Comparison of ENCODE assay signal across 7 cellular contexts in genomic region chr3:42880601-42881451, GRCh38. TPM values are rescaled to one million over a fixed set of nuclear protein-coding genes. Genes with fewer than 3 reads are reported as not detected.
DNase-seq lines count a peak whose midpoint lies in the region; ATAC-seq, FAIRE-seq and TF ChIP-seq lines count a peak whose summit lies in the region.

No MANE protein-coding gene starts in this region.

- no peaks in the 10 kb centered on the region for H3K79me2 ChIP-seq in GM12878 (ENCODE audit: control insufficient read depth, insufficient read depth, low read length)

- peak; percentile 97 for ATAC-seq in GM18502 (IDR thresholded peaks at IDR 0.05; ENCODE audit: poor library complexity, unreplicated experiment)
- ATAC-seq in HG02870 (IDR thresholded peaks at IDR 0.05; ENCODE audit: unreplicated experiment), result peak; percentile 98
- ATAC-seq in GM12878, result peak; percentile 100
- ATAC-seq in gastrocnemius medialis, result peak; percentile 97 to 99

- TF ChIP-seq RAD21 in GM12878 (IDR thresholded peaks at IDR 0.05; ENCODE audit: insufficient read depth, low read depth, low read length), result peak; percentile 80

- H3K4me2 ChIP-seq in GM12878 (ENCODE audit: control insufficient read depth, insufficient read depth), result peak overlapping the region; percentile 58

- CTCF ChIA-PET in GM12878 (lab: Yijun Ruan, JAX), result interaction anchor here (0.6 to 3.6 kb wide), 22 partner anchors 8 to 333 kb away, joined by 3 to 35 read pairs (median 4); no protein-coding TSS in a partner anchor

- SMC1A ChIA-PET in GM12878 (lab: Charles Lee; ENCODE audit: uncharacterized antibody, unreplicated experiment), result interaction anchor here (0.7 to 1.5 kb wide), 7 partner anchors 11 to 298 kb away, joined by 3 to 7 read pairs (median 4); no protein-coding TSS in a partner anchor

- RAD21 ChIA-PET in GM12878 (lab: Charles Lee; ENCODE audit: unreplicated experiment), result interaction anchor here (0.7 to 1.5 kb wide), 6 partner anchors 33 to 390 kb away, joined by 3 to 11 read pairs (median 4); no protein-coding TSS in a partner anchor

- H2AFZ ChIP-seq in GM12878 (ENCODE audit: control insufficient read depth, low read depth, low read length), result peak overlapping the region; percentile 76

- in situ Hi-C loops in GM12878 (cut with MboI), result no loop called here
- in situ Hi-C loops in gastrocnemius medialis (cut with MboI; ENCODE audit: low sequenced_read_pairs in 4 of 4), result loop anchor here in 2 of 4 donors (10.0 kb wide), 2 partner anchors 46 to 96 kb away; no protein-coding TSS in a partner anchor

- TF ChIP-seq POLR2A in GM12878 (IDR thresholded peaks at IDR 0.05; ENCODE audit: low read depth, low read length), result peak; percentile 60
- no peak for TF ChIP-seq POLR2A in gastrocnemius medialis (IDR thresholded peaks at IDR 0.05)

- H3K4me1 ChIP-seq in GM12878 (ENCODE audit: control insufficient read depth, insufficient read depth, low read length) (peaks cover 4% of the 10 kb centered on the region; the same call in 1 of the 2 replicates), gastrocnemius medialis (peaks cover 4 to 5% of the 10 kb centered on the region in 2 donors)

- intact Hi-C loops in GM12878 (cut with micrococcal nuclease; ENCODE audit: unreplicated experiment) (loop anchor here (1.0 to 2.0 kb wide), 3 partner anchors 42 to 100 kb away; no protein-coding TSS in a partner anchor), gastrocnemius medialis (cut with DNase I; ENCODE audit: low total_unique reads) (loop anchor here (1.0 to 10.0 kb wide), 3 partner anchors 50 to 296 kb away; partner anchors contain the start of gene SEC22C)

- H3K4me3 ChIP-seq in GM12878, result peak overlapping the region; percentile 64
- peak overlapping the region; percentile 36 for H3K4me3 ChIP-seq in iPS-11a (ENCODE audit: low read depth, low read length)
- peak overlapping the region; percentile 78 to 90 (median 84) for H3K4me3 ChIP-seq in gastrocnemius medialis

- H3K27me3 ChIP-seq in GM12878 (replicated peaks in 1 of 2; ENCODE audit: control insufficient read depth in 2 of 2, insufficient read depth in 2 of 2, low read length in 1 of 2) (no peaks in the 10 kb centered on the region), gastrocnemius medialis (no peaks in the 10 kb centered on the region)

- POLR2A ChIA-PET in GM12878 (lab: Charles Lee), result no interaction called here

- FAIRE-seq in GM12878 (lab: Jason Lieb, UNC), result peak; percentile 80

- H4K20me1 ChIP-seq in GM12878 (ENCODE audit: control insufficient read depth, insufficient read depth), result no peaks in the 10 kb centered on the region

- peak overlapping the region; percentile 49 for H3K9ac ChIP-seq in GM12878 (ENCODE audit: control insufficient read depth, insufficient read depth, low read length)

- DNase-seq in NCI-H146 (lab: John Stamatoyannopoulos, UW) (peak; percentile 77), T1000 (lab: John Stamatoyannopoulos, UW) (peak; percentile 39), GM12878 (ENCODE audit: low read depth, low spot score) (peak; percentile 42), gastrocnemius medialis (peak; percentile 75 to 76)

- peak; percentile 79 to 98 (median 95) for TF ChIP-seq CTCF in GM12878 (IDR thresholded peaks at IDR 0.05 in 2 of 3, conservative IDR thresholded peaks at IDR 0.05 in 1 of 3; ENCODE audit: control insufficient read depth in 2 of 3, extremely low read depth in 1 of 3, insufficient read depth in 1 of 3, low read depth in 3 of 3, low read length in 3 of 3)
- TF ChIP-seq CTCF in gastrocnemius medialis (IDR thresholded peaks at IDR 0.05 in 4 of 5, conservative IDR thresholded peaks at IDR 0.05 in 1 of 5), result peak; percentile 89 to 95 (median 92)

- 8% methylated on average over 45 of the region's 61 CpGs for WGBS in GM12878 (ENCODE audit: insufficient coverage, insufficient replicate concordance, low lambda C conversion rate, missing lambda C conversion rate)

- H3K27ac ChIP-seq in GM12878 (ENCODE audit: control insufficient read depth, insufficient read depth) (no peak overlapping the region), gastrocnemius medialis (peak overlapping the region; percentile 77 to 82 (median 81))

- H3K36me3 ChIP-seq in GM12878 (ENCODE audit: control insufficient read depth in 2 of 2, insufficient read depth in 2 of 2, low read length in 1 of 2) (no peaks in the 10 kb centered on the region), gastrocnemius medialis (no peaks in the 10 kb centered on the region)

- TF ChIP-seq EP300 in GM12878 (IDR thresholded peaks at IDR 0.05; ENCODE audit: borderline replicate concordance in 1 of 2, control insufficient read depth in 1 of 2, low read depth in 2 of 2, low read length in 2 of 2), result no peak

- BruUV-seq in GM12878 (replicated peaks; lab: Mats Ljungman, UMichigan), result no TSS peak

- H3K9me3 ChIP-seq in GM12878 (replicated peaks; ENCODE audit: control insufficient read depth, insufficient read depth, low read length) (no peaks in the 10 kb centered on the region; the same call in 1 of the 3 replicates), gastrocnemius medialis (no peaks in the 10 kb centered on the region)

TF ChIP-seq in GM12878, 131 proteins besides CTCF, POLR2A, EP300 and RAD21 (continues in another document):
- TF ChIP-seq IKZF2 (IDR thresholded peaks at IDR 0.05) (peak in 1 of 2 experiments; percentile 36; a peak in 1 of 4 replicates), E2F4 (IDR thresholded peaks at IDR 0.05; ENCODE audit: low read depth, low read length) (no peak), MXI1 (IDR thresholded peaks at IDR 0.05; ENCODE audit: low read depth, low read length) (no peak), CHD4 (IDR thresholded peaks at IDR 0.05) (no peak), RCOR1 (conservative IDR thresholded peaks at IDR 0.05; ENCODE audit: low read depth, low read length) (no peak), SKIL (IDR thresholded peaks at IDR 0.05; ENCODE audit: low read depth, poor library complexity, severe bottlenecking) (no peak), ZNF384 (IDR thresholded peaks at IDR 0.05; ENCODE audit: borderline replicate concordance, low read depth, low read length) (no peak)

RNA-seq across cellular contexts. Expression of gene CYP8B1, which starts 5.1 kb away (rescaled TPM):
- total RNA-seq in GM12878 (2013; cell fraction: nucleolus; rRNA removed), result not detected in 2 replicates
- not detected in 2 replicates for total RNA-seq in GM12878 (2014; rRNA removed)
- not detected in 2 replicates for total RNA-seq in GM12878 (2014; rRNA removed; fragmentation: Illumina TruSeq; extraction: Trizol)
- total RNA-seq in GM12878 (2021), result 0.08 and 0.24 TPM in 2 replicates
- polyA plus RNA-seq in GM12878 (2011; ENCODE audit: low read depth), result not detected
- polyA plus RNA-seq in GM12878 (2011; rRNA removed), result not detected in 2 replicates
- not detected in 2 replicates for polyA plus RNA-seq in GM12878 (2011; cell fraction: cytosol; rRNA removed)
- not detected in 2 replicates for polyA plus RNA-seq in GM12878 (2011; cell fraction: nucleus; rRNA removed)
- 0.03 and 0.04 TPM in 2 replicates for polyA plus RNA-seq in GM12878 (2012)
- not detected in 2 replicates for polyA plus RNA-seq in GM12878 (2014; fragmentation: Illumina TruSeq; extraction: Trizol)
- not detected for polyA plus RNA-seq in GM12878 (2014; fragmentation: Nextera tagmentation; extraction: Ambion mirVana)
- polyA plus RNA-seq in GM12878 (2014; rRNA removed), result not detected in 2 replicates
- polyA plus RNA-seq in GM12878 (2016; fragmentation: Nextera tagmentation; extraction: Ambion mirVana), result not detected
- not detected in 2 replicates for polyA minus RNA-seq in GM12878 (2011; rRNA and poly(A)+ RNA removed)
- polyA minus RNA-seq in GM12878 (2011; cell fraction: cytosol; rRNA and poly(A)+ RNA removed), result not detected in 2 replicates
- polyA minus RNA-seq in GM12878 (2011; cell fraction: nucleus; rRNA and poly(A)+ RNA removed), result not detected in 2 replicates
- total RNA-seq in gastrocnemius medialis, result under 1 TPM in 2 of 4 donors, not detected in 2; 0.62 to 0.93 TPM

RNA-seq across cellular contexts. Expression of gene ZNF662, which starts 25.1 kb away (rescaled TPM):
- 0.13 and 0.27 TPM in 2 replicates for total RNA-seq in GM12878 (2013; cell fraction: nucleolus; rRNA removed)
- not detected in 2 replicates for total RNA-seq in GM12878 (2014; rRNA removed)
- total RNA-seq in GM12878 (2014; rRNA removed; fragmentation: Illumina TruSeq; extraction: Trizol), result not detected in 2 replicates
- 0.05 TPM in 1 of 2 replicates, not detected in the other for total RNA-seq in GM12878 (2021)
- not detected for polyA plus RNA-seq in GM12878 (2011; ENCODE audit: low read depth)
- 0.03 TPM in 1 of 2 replicates, not detected in the other for polyA plus RNA-seq in GM12878 (2011; rRNA removed)
- polyA plus RNA-seq in GM12878 (2011; cell fraction: cytosol; rRNA removed), result not detected in 2 replicates
- polyA plus RNA-seq in GM12878 (2011; cell fraction: nucleus; rRNA removed), result not detected in 2 replicates
- not detected in 2 replicates for polyA plus RNA-seq in GM12878 (2012)
- not detected in 2 replicates for polyA plus RNA-seq in GM12878 (2014; fragmentation: Illumina TruSeq; extraction: Trizol)
- not detected for polyA plus RNA-seq in GM12878 (2014; fragmentation: Nextera tagmentation; extraction: Ambion mirVana)
- not detected in 2 replicates for polyA plus RNA-seq in GM12878 (2014; rRNA removed)
- not detected for polyA plus RNA-seq in GM12878 (2016; fragmentation: Nextera tagmentation; extraction: Ambion mirVana)
- polyA minus RNA-seq in GM12878 (2011; rRNA and poly(A)+ RNA removed), result not detected in 2 replicates
- polyA minus RNA-seq in GM12878 (2011; cell fraction: cytosol; rRNA and poly(A)+ RNA removed), result not detected in 2 replicates
- not detected in 2 replicates for polyA minus RNA-seq in GM12878 (2011; cell fraction: nucleus; rRNA and poly(A)+ RNA removed)
- 1 to 10 TPM in 1 of 4 donors, under 1 TPM in 3; 0.19 to 2.1 (median 0.55) TPM for total RNA-seq in gastrocnemius medialis
